ENCODE assay signal across 8 cellular contexts in the genomic region with DNA sequence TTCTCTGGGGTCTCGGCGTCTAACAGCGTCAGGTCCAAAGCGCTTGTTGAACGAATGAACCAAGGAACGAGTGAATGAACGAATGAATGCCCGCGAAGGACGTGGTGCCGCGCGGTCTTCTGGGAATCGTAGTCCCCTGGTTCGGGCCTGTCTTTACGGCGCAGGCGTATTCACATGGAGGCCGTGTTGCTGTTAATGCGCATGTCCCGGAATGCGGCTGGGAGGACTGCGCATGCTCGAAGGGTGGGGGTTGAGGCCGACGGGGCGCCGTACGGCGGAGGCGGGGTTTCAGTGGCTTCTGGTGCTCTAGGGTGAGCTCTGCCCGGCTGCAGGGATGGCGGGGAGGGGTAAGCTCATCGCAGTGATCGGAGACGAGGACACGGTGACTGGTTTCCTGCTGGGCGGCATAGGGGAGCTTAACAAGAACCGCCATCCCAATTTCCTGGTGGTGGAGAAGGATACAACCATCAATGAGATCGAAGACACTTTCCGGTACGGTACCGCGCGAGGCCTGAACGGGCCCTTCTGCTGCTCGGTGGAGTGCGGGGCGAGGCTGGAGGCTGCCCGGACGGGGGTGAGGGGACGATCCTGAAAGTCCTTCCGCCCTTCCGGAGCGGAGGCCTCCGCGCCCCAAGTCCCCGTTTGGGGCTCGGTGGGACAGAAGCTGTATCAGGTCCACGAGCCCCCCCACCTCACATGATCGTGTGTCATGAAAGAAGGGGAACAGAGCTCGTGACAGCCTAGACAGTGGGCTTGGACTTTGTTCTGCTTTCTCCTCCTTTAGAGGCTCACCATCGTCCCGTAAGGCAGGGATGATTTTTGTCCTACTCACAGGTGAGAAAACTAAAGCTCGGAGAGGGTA. TPM values are rescaled to one million over a fixed set of nuclear protein-coding genes. Genes with fewer than 3 reads are reported as not detected.
A peak's percentile ranks its signal among the peaks of the same experiment; 100 is the strongest.
DNase-seq lines count a peak whose midpoint lies in the region; ATAC-seq and TF ChIP-seq lines count a peak whose summit lies in the region.

A gene with protein sequence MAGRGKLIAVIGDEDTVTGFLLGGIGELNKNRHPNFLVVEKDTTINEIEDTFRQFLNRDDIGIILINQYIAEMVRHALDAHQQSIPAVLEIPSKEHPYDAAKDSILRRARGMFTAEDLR (plus strand): TSS at position 286 of the 862 bp plus-strand sequence. CDS start 49 bp downstream, at position 335.

- peak within 1 kb of the TSS; percentile 50 for H2AFZ ChIP-seq in neuron (ENCODE audit: low read depth, low read length)

- H3K9me3 ChIP-seq in HEK293 (ENCODE audit: control insufficient read depth, insufficient read depth, low read depth, low read length), result no peaks in the 10 kb centered on the region
- no peaks in the 10 kb centered on the region for H3K9me3 ChIP-seq in neuron (ENCODE audit: low read length)
- H3K9me3 ChIP-seq in subcutaneous abdominal adipose tissue (ENCODE audit: control insufficient read depth in 5 of 5, low read length in 5 of 5), result no peaks in the 10 kb centered on the region

- H3K4me1 ChIP-seq in HEK293 (ENCODE audit: control insufficient read depth, insufficient read depth, low read length), result no peaks in the 10 kb centered on the region; the same call in none of the 2 replicates
- peaks cover 4% of the 10 kb centered on the region for H3K4me1 ChIP-seq in foreskin keratinocyte
- peaks cover 16% of the 10 kb centered on the region for H3K4me1 ChIP-seq in neuron (ENCODE audit: insufficient read depth, low read length)
- peaks cover 13 to 51% (median 44%) of the 10 kb centered on the region in 5 donors for H3K4me1 ChIP-seq in subcutaneous abdominal adipose tissue (ENCODE audit: control insufficient read depth in 5 of 5, insufficient read depth in 5 of 5, low read length in 5 of 5)

- H3K27me3 ChIP-seq in foreskin keratinocyte, result no peaks in the 10 kb centered on the region
- H3K27me3 ChIP-seq in neuron (ENCODE audit: insufficient read depth, low read length), result no peaks in the 10 kb centered on the region
- no peaks in the 10 kb centered on the region for H3K27me3 ChIP-seq in subcutaneous abdominal adipose tissue (ENCODE audit: control insufficient read depth in 5 of 5, insufficient read depth in 4 of 5, low read length in 5 of 5)

- in situ Hi-C loops in SK-MEL-5 (cut with HindIII; ENCODE audit: low pct_unique_long_range_greater_than_20kb, low sequenced_read_pairs), result no loop called here

- H3K4me3 ChIP-seq in HEK293 (ENCODE audit: low read depth, low read length) (peak within 1 kb of the TSS; percentile 68), neuron (ENCODE audit: low read length) (peak within 1 kb of the TSS; percentile 66), subcutaneous abdominal adipose tissue (ENCODE audit: low read depth in 1 of 5, low read length in 5 of 5) (peak within 1 kb of the TSS; percentile 89 to 98 (median 97))

- DNase-seq in GF-D8 (lab: John Stamatoyannopoulos, UW) (peak; percentile 91), MV-4-11 (lab: John Stamatoyannopoulos, UW) (peak; percentile 96), SK-MEL-5 (ENCODE audit: low read depth, low spot score) (peak; percentile 99), foreskin keratinocyte (peak; percentile 88 to 95)
- DNase-seq in activated naive CD4-positive, alpha-beta T cell treated with Interleukin-2 at 50 U/mL for 16 hours, result peak; percentile 99

- H3K27ac ChIP-seq in HEK293 (ENCODE audit: extremely low read depth, low read depth, low read length), result peak within 1 kb of the TSS; percentile 69; the same call in 1 of the 2 replicates
- H3K27ac ChIP-seq in foreskin keratinocyte, result peak within 1 kb of the TSS; percentile 36
- H3K27ac ChIP-seq in subcutaneous abdominal adipose tissue (ENCODE audit: low read depth, low read length), result peak within 1 kb of the TSS; percentile 78

- peaks cover 6 to 30% of the 10 kb centered on the region in 2 experiments; a peak in 2 of 3 replicates for H3K36me3 ChIP-seq in HEK293 (ENCODE audit: control insufficient read depth in 2 of 2, insufficient read depth in 1 of 2, low read length in 2 of 2)
- peaks cover 16% of the 10 kb centered on the region for H3K36me3 ChIP-seq in neuron (ENCODE audit: insufficient read depth, low read length)
- peaks cover 0 to 20% (median 16%) of the 10 kb centered on the region in 5 donors for H3K36me3 ChIP-seq in subcutaneous abdominal adipose tissue (ENCODE audit: control insufficient read depth in 5 of 5, insufficient read depth in 5 of 5, low read length in 5 of 5)

- no peak; the same call in 1 of the 2 replicates for TF ChIP-seq CTCF in HEK293 (tag by site-specific recombination; IDR thresholded peaks at IDR 0.05)
- peak; percentile 1 for TF ChIP-seq CTCF in foreskin keratinocyte (conservative IDR thresholded peaks at IDR 0.05)

- H3K9ac ChIP-seq in subcutaneous abdominal adipose tissue (ENCODE audit: low read length in 5 of 5), result peak within 1 kb of the TSS; percentile 69 to 95 (median 92)

- CTCF ChIA-PET in HEK293 (lab: Yijun Ruan, JAX), result interaction anchor here (0.5 to 3.3 kb wide), 16 partner anchors 10 to 388 kb away, joined by 3 to 56 read pairs (median 3); no protein-coding TSS in a partner anchor

- POLR2A ChIA-PET in HEK293 (lab: Yijun Ruan, JAX), result interaction anchor here (0.6 to 1.6 kb wide), 9 partner anchors 12 to 515 kb away, joined by 3 to 7 read pairs (median 3); a partner anchor contains a TSS

- ATAC-seq in foreskin keratinocyte, result peak; percentile 82

TF ChIP-seq in HEK293, 187 proteins besides CTCF, POLR2A, EP300 and RAD21 (continues in another document):
- TF ChIP-seq, protein P1, sequence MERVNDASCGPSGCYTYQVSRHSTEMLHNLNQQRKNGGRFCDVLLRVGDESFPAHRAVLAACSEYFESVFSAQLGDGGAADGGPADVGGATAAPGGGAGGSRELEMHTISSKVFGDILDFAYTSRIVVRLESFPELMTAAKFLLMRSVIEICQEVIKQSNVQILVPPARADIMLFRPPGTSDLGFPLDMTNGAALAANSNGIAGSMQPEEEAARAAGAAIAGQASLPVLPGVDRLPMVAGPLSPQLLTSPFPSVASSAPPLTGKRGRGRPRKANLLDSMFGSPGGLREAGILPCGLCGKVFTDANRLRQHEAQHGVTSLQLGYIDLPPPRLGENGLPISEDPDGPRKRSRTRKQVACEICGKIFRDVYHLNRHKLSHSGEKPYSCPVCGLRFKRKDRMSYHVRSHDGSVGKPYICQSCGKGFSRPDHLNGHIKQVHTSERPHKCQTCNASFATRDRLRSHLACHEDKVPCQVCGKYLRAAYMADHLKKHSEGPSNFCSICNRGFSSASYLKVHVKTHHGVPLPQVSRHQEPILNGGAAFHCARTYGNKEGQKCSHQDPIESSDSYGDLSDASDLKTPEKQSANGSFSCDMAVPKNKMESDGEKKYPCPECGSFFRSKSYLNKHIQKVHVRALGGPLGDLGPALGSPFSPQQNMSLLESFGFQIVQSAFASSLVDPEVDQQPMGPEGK (tag by site-specific recombination; IDR thresholded peaks at IDR 0.05), result peak; percentile 90
- TF ChIP-seq SP2 (tag by site-specific recombination; IDR thresholded peaks at IDR 0.05) (peak; percentile 75), ZBTB20 (tag by site-specific recombination; IDR thresholded peaks at IDR 0.05) (peak; percentile 96), ZXDB (tag by site-specific recombination; IDR thresholded peaks at IDR 0.05) (peak; percentile 79; the same call in 1 of the 2 replicates), ZNF660 (tag by site-specific recombination; IDR thresholded peaks at IDR 0.05) (no peak; the same call in 1 of the 2 replicates), ZNF239 (tag by site-specific recombination; IDR thresholded peaks at IDR 0.05) (no peak; the same call in 1 of the 2 replicates), ZNF23 (tag by site-specific recombination; IDR thresholded peaks at IDR 0.05; ENCODE audit: borderline replicate concordance) (no peak), WT1 (tag by site-specific recombination; IDR thresholded peaks at IDR 0.05) (peak; percentile 10; the same call in 1 of the 2 replicates), ZNF184 (tag by site-specific recombination; IDR thresholded peaks at IDR 0.05) (no peak), ZNF501 (tag by site-specific recombination; IDR thresholded peaks at IDR 0.05) (peak; percentile 96), ZNF324 (tag by site-specific recombination; IDR thresholded peaks at IDR 0.05) (peak; percentile 57), KLF16 (tag by site-specific recombination; IDR thresholded peaks at IDR 0.05) (peak; percentile 83), SCRT1 (tag by site-specific recombination; IDR thresholded peaks at IDR 0.05; ENCODE audit: borderline replicate concordance) (no peak), ZNF530 (tag by site-specific recombination; IDR thresholded peaks at IDR 0.05; ENCODE audit: low read depth) (no peak), YY2 (tag by site-specific recombination; IDR thresholded peaks at IDR 0.05) (peak; percentile 85), ZNF311 (tag by site-specific recombination; IDR thresholded peaks at IDR 0.05; ENCODE audit: borderline replicate concordance) (no peak), ZNF701 (tag by site-specific recombination; IDR thresholded peaks at IDR 0.05) (no peak)
- TF ChIP-seq, protein P2, sequence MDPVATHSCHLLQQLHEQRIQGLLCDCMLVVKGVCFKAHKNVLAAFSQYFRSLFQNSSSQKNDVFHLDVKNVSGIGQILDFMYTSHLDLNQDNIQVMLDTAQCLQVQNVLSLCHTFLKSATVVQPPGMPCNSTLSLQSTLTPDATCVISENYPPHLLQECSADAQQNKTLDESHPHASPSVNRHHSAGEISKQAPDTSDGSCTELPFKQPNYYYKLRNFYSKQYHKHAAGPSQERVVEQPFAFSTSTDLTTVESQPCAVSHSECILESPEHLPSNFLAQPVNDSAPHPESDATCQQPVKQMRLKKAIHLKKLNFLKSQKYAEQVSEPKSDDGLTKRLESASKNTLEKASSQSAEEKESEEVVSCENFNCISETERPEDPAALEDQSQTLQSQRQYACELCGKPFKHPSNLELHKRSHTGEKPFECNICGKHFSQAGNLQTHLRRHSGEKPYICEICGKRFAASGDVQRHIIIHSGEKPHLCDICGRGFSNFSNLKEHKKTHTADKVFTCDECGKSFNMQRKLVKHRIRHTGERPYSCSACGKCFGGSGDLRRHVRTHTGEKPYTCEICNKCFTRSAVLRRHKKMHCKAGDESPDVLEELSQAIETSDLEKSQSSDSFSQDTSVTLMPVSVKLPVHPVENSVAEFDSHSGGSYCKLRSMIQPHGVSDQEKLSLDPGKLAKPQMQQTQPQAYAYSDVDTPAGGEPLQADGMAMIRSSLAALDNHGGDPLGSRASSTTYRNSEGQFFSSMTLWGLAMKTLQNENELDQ (tag by site-specific recombination; IDR thresholded peaks at IDR 0.05; ENCODE audit: low read depth), result no peak

RNA-seq across cellular contexts. Expression of the gene that starts here (rescaled TPM):
- total RNA-seq in SK-MEL-5 (2014; rRNA removed; shearing (Covaris generic)), result 318 and 339 TPM in 2 replicates
- polyA plus RNA-seq in SK-MEL-5 (2015; cell fraction: cytosol; rRNA removed), result 339 and 433 TPM in 2 replicates
- polyA plus RNA-seq in SK-MEL-5 (2015; cell fraction: nucleus; rRNA removed), result 26.0 and 33.7 TPM in 2 replicates
- total RNA-seq in foreskin keratinocyte, result 126 and 133 TPM in 2 replicates
- polyA plus RNA-seq in foreskin keratinocyte, result 266 and 275 TPM in 2 replicates

Comparison
In these comparisons a context has a peak if more than half of its experiments do, and no peak if none do; other contexts are left out.
1. Peak in every context shown above with its lines: DNase-seq, ATAC-seq, H3K4me3 ChIP-seq and H3K27ac ChIP-seq.